In the genomic region with DNA sequence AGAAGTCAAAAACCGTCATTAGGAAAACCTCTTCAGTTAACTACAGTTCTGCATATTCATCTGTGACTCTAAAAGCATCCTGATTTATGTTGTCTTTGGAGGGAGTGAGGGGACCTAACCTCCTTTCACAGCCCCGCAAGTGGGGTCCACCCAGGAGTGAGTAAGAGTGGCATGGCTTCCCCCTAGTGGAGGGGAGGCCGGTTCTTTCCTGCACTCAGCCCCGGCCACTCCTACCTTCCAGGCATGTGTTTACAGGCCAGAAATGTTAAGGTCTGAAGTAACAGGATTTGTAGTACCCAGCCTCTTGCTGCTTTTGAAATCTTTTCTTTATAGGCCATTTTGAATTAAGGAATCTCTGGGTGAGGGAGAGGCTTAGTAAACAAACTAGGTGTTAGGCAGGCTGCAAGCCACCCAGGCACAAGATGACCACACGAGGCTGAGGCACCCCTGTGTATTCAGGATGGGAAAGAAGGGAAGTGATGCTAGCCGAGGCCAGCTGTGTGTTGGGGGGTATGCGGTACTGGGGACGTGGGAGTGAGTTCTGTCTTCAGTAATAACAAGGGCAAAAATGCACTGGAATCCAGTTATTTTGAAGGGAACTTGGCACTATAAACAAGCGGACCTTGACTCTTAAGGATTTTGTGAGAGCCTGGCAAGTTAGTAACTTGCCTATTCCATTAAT, we compare ENCODE assay signal across 15 cellular contexts. TPM values are rescaled to one million over a fixed set of nuclear protein-coding genes. Genes with fewer than 3 reads are reported as not detected.
DNase-seq lines count a peak whose midpoint lies in the region; ATAC-seq and TF ChIP-seq lines count a peak whose summit lies in the region.
"Had no signal": no experiment of that assay in that cellular context is flagged by ENCODE, and none has a peak within 500 bp of the region (broad histone marks: within the 10 kb centered on the region; RNA-seq: fewer than 3 reads in every experiment).

No MANE protein-coding gene starts in this region.

- TF ChIP-seq CTCF in epithelial cell of proximal tubule (conservative IDR thresholded peaks at IDR 0.05; ENCODE audit: low read depth, low read length) (peak; percentile 45), nephron (IDR thresholded peaks at IDR 0.05; ENCODE audit: unreplicated experiment in 3 of 3) (peak in 1 of 3 experiments; percentile 15)

- no peaks in the 10 kb centered on the region for H3K27me3 ChIP-seq in H7 (ENCODE audit: control insufficient read depth, insufficient read depth, low read length)

- no peaks in the 10 kb centered on the region for H3K27me3 Mint-ChIP-seq in nephron (ENCODE audit: low read depth)
- no peaks in the 10 kb centered on the region for H3K27me3 Mint-ChIP-seq in activated CD4-positive, alpha-beta memory T cell treated with anti-CD3 and anti-CD28 coated beads for 36 hours
- H3K27me3 Mint-ChIP-seq in activated naive CD8-positive, alpha-beta T cell treated with anti-CD3 and anti-CD28 coated beads for 36 hours = peaks cover 5% of the 10 kb centered on the region
- peaks cover 13% of the 10 kb centered on the region for H3K27me3 Mint-ChIP-seq in activated CD4-positive, alpha-beta memory T cell treated with anti-CD3 and anti-CD28 coated beads, Interleukin-2, amount 10 ng/mL, durations not matched to agents 7 days and 5 days

- no peak overlapping the region for H3K4me3 Mint-ChIP-seq in nephron
- H3K4me3 Mint-ChIP-seq in activated CD4-positive, alpha-beta memory T cell treated with anti-CD3 and anti-CD28 coated beads for 36 hours = no peak overlapping the region
- no peak overlapping the region for H3K4me3 Mint-ChIP-seq in activated naive CD8-positive, alpha-beta T cell treated with anti-CD3 and anti-CD28 coated beads for 36 hours
- no peak overlapping the region for H3K4me3 Mint-ChIP-seq in activated CD4-positive, alpha-beta memory T cell treated with anti-CD3 and anti-CD28 coated beads, Interleukin-2, amount 10 ng/mL, durations not matched to agents 7 days and 5 days
- H3K4me3 Mint-ChIP-seq: B cell had no signal

- peak overlapping the region; percentile 7 to 90 (median 51) for H3K27ac Mint-ChIP-seq in nephron
- no peak overlapping the region for H3K27ac Mint-ChIP-seq in activated CD4-positive, alpha-beta memory T cell treated with anti-CD3 and anti-CD28 coated beads for 36 hours
- H3K27ac Mint-ChIP-seq in activated naive CD8-positive, alpha-beta T cell treated with anti-CD3 and anti-CD28 coated beads for 36 hours = no peak overlapping the region
- H3K27ac Mint-ChIP-seq in activated CD4-positive, alpha-beta memory T cell treated with anti-CD3 and anti-CD28 coated beads, Interleukin-2, amount 10 ng/mL, durations not matched to agents 7 days and 5 days = no peak overlapping the region
- H3K27ac Mint-ChIP-seq: B cell had no signal

- intact Hi-C loops in activated CD4-positive, alpha-beta memory T cell treated with anti-CD3 and anti-CD28 coated beads for 36 hours (cut with micrococcal nuclease) = no loop called here

- POLR2A ChIA-PET in activated CD4-positive, alpha-beta memory T cell treated with anti-CD3 and anti-CD28 coated beads for 36 hours (lab: Charles Lee) = no interaction called here
- POLR2A ChIA-PET in activated CD4-positive, alpha-beta memory T cell treated with anti-CD3 and anti-CD28 coated beads, Interleukin-2, amount 10 ng/mL, durations not matched to agents 7 days and 5 days (lab: Charles Lee) = no interaction called here

- peak; percentile 48 for DNase-seq in H7
- no peak for DNase-seq in epithelial cell of proximal tubule (ENCODE audit: low read depth)
- DNase-seq in activated CD4-positive, alpha-beta memory T cell treated with anti-CD3 and anti-CD28 coated beads for 36 hours = no peak
- DNase-seq in activated naive CD8-positive, alpha-beta T cell treated with anti-CD3 and anti-CD28 coated beads for 36 hours = no peak
- no peak for DNase-seq in activated CD4-positive, alpha-beta memory T cell treated with anti-CD3 and anti-CD28 coated beads, Interleukin-2, amount 10 ng/mL, durations not matched to agents 7 days and 5 days
- DNase-seq: activated naive CD4-positive, alpha-beta T cell; DMS79 treated with DMSO at 0.1 percent for 48 hours; NCI-H2029; NCI-H69; SIG-M5; stimulated activated CD4-positive, alpha-beta T cell treated with anti-CD3 and anti-CD28 coated beads, Interleukin-4, amount 100 ng/mL, for 1 hour had no signal

- CTCF ChIA-PET in activated CD4-positive, alpha-beta memory T cell treated with anti-CD3 and anti-CD28 coated beads for 36 hours (lab: Charles Lee) = no interaction called here
- CTCF ChIA-PET in activated CD4-positive, alpha-beta memory T cell treated with anti-CD3 and anti-CD28 coated beads, Interleukin-2, amount 10 ng/mL, durations not matched to agents 7 days and 5 days (lab: Charles Lee) = no interaction called here

- H3K9me3 Mint-ChIP-seq in nephron = peaks cover 14% of the 10 kb centered on the region
- H3K9me3 Mint-ChIP-seq in activated CD4-positive, alpha-beta memory T cell treated with anti-CD3 and anti-CD28 coated beads for 36 hours = peaks cover 3% of the 10 kb centered on the region
- H3K9me3 Mint-ChIP-seq in activated naive CD8-positive, alpha-beta T cell treated with anti-CD3 and anti-CD28 coated beads for 36 hours = no peaks in the 10 kb centered on the region
- H3K9me3 Mint-ChIP-seq in activated CD4-positive, alpha-beta memory T cell treated with anti-CD3 and anti-CD28 coated beads, Interleukin-2, amount 10 ng/mL, durations not matched to agents 7 days and 5 days = no peaks in the 10 kb centered on the region

- H3K4me3 ChIP-seq in H7 (ENCODE audit: insufficient read depth, low read depth, low read length) (no peak overlapping the region), epithelial cell of proximal tubule (ENCODE audit: low read depth, low read length) (no peak overlapping the region)

- H3K4me1 Mint-ChIP-seq in nephron = peaks cover 45% of the 10 kb centered on the region
- peaks cover 10% of the 10 kb centered on the region for H3K4me1 Mint-ChIP-seq in activated CD4-positive, alpha-beta memory T cell treated with anti-CD3 and anti-CD28 coated beads for 36 hours (ENCODE audit: low read depth)
- H3K4me1 Mint-ChIP-seq in activated naive CD8-positive, alpha-beta T cell treated with anti-CD3 and anti-CD28 coated beads for 36 hours = peaks cover 17% of the 10 kb centered on the region
- H3K4me1 Mint-ChIP-seq in activated CD4-positive, alpha-beta memory T cell treated with anti-CD3 and anti-CD28 coated beads, Interleukin-2, amount 10 ng/mL, durations not matched to agents 7 days and 5 days = peaks cover 16% of the 10 kb centered on the region
- H3K4me1 Mint-ChIP-seq: B cell had no signal

- H3K36me3 Mint-ChIP-seq in nephron (ENCODE audit: low read depth) = peaks cover 46% of the 10 kb centered on the region
- H3K36me3 Mint-ChIP-seq in activated CD4-positive, alpha-beta memory T cell treated with anti-CD3 and anti-CD28 coated beads for 36 hours = peaks cover 2% of the 10 kb centered on the region
- H3K36me3 Mint-ChIP-seq in activated naive CD8-positive, alpha-beta T cell treated with anti-CD3 and anti-CD28 coated beads for 36 hours = no peaks in the 10 kb centered on the region
- H3K36me3 Mint-ChIP-seq in activated CD4-positive, alpha-beta memory T cell treated with anti-CD3 and anti-CD28 coated beads, Interleukin-2, amount 10 ng/mL, durations not matched to agents 7 days and 5 days (ENCODE audit: low read depth) = no peaks in the 10 kb centered on the region

- no peaks in the 10 kb centered on the region; the same call in 1 of the 2 replicates for H3K36me3 ChIP-seq in H7 (replicated peaks; ENCODE audit: control insufficient read depth, insufficient read depth, low read length)

- peak; percentile 33; the same call in 1 of the 3 replicates for ATAC-seq in SK-N-SH treated with all-trans-retinoic acid at 6 μM for 48 hours
- ATAC-seq in HG03521 (IDR thresholded peaks at IDR 0.05; ENCODE audit: unreplicated experiment) = no peak

TF ChIP-seq in SK-N-SH treated with all-trans-retinoic acid at 6 μM for 48 hours, 23 proteins besides CTCF, POLR2A, EP300 and RAD21 (continues in another document):
- TF ChIP-seq, protein P1, sequence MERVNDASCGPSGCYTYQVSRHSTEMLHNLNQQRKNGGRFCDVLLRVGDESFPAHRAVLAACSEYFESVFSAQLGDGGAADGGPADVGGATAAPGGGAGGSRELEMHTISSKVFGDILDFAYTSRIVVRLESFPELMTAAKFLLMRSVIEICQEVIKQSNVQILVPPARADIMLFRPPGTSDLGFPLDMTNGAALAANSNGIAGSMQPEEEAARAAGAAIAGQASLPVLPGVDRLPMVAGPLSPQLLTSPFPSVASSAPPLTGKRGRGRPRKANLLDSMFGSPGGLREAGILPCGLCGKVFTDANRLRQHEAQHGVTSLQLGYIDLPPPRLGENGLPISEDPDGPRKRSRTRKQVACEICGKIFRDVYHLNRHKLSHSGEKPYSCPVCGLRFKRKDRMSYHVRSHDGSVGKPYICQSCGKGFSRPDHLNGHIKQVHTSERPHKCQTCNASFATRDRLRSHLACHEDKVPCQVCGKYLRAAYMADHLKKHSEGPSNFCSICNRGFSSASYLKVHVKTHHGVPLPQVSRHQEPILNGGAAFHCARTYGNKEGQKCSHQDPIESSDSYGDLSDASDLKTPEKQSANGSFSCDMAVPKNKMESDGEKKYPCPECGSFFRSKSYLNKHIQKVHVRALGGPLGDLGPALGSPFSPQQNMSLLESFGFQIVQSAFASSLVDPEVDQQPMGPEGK (CRISPR knock-in tag; IDR thresholded peaks at IDR 0.05; ENCODE audit: borderline replicate concordance) = no peak
- TF ChIP-seq ISL1 (CRISPR knock-in tag; IDR thresholded peaks at IDR 0.05) (no peak), ZNF8 (CRISPR knock-in tag; IDR thresholded peaks at IDR 0.05) (no peak), SNAI2 (CRISPR knock-in tag; IDR thresholded peaks at IDR 0.05) (no peak), PPARA (CRISPR knock-in tag; IDR thresholded peaks at IDR 0.05; ENCODE audit: borderline replicate concordance) (no peak), CREB5 (CRISPR knock-in tag; IDR thresholded peaks at IDR 0.05; ENCODE audit: low read depth) (no peak)

RNA-seq across cellular contexts. Expression of gene CTDSPL, which starts 50.5 kb away (rescaled TPM):
- total RNA-seq in H7 (2014; rRNA removed; shearing (Covaris generic)) = 20.3 and 21.1 TPM in 2 replicates
- total RNA-seq in epithelial cell of proximal tubule = 25.5 and 26.7 TPM in 2 replicates
- total RNA-seq in activated CD4-positive, alpha-beta memory T cell treated with anti-CD3 and anti-CD28 coated beads for 36 hours = 1 to 10 TPM; 3.7 to 5.1 TPM
- 1 to 10 TPM; 1.6 to 2.3 TPM for total RNA-seq in activated naive CD8-positive, alpha-beta T cell treated with anti-CD3 and anti-CD28 coated beads for 36 hours
- total RNA-seq in activated CD4-positive, alpha-beta memory T cell treated with anti-CD3 and anti-CD28 coated beads, Interleukin-2, amount 10 ng/mL, durations not matched to agents 7 days and 5 days = 1 to 10 TPM; 2.0 to 4.1 TPM
- total RNA-seq: B cell had no signal

Comparison
In these comparisons a context has a peak if more than half of its experiments do, and no peak if none do; other contexts are left out.
1. H3K27ac Mint-ChIP-seq: peak in nephron (3 of 3); none in activated CD4-positive, alpha-beta memory T cell treated with anti-CD3 and anti-CD28 coated beads for 36 hours (single experiment), activated naive CD8-positive, alpha-beta T cell treated with anti-CD3 and anti-CD28 coated beads for 36 hours (single experiment) and activated CD4-positive, alpha-beta memory T cell treated with anti-CD3 and anti-CD28 coated beads, Interleukin-2, amount 10 ng/mL, durations not matched to agents 7 days and 5 days (single experiment).